Comparison of ENCODE assay signal across 20 cellular contexts in the genomic region with DNA sequence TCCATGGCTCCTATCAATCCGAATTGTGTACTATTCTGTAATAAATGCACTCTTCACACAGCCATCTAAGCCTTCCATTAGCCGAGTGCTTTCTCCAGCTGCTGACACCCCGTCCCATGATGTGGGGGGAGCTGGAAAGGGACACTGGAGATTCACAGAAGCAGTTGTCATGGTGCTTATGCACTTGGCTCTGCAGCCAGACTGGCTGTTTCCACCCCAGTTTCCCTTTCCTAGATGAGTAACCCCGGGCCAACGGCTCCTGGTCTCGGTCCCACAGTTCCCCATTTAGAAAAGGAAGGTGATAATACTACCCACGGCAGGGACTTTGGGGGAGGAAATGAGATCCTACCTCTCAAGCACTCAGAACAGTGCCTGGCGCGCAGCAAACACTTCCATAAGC.
"Had no signal": no experiment of that assay in that cellular context is flagged by ENCODE, and none has a peak within 500 bp of the region (broad histone marks: within the 10 kb centered on the region; RNA-seq: fewer than 3 reads in every experiment).

No MANE protein-coding gene starts in this region.

- H3K36me3 Mint-ChIP-seq: naive thymus-derived CD8-positive, alpha-beta T cell had no signal

- H3K36me3 ChIP-seq: ascending aorta, pancreas, thyroid gland had no signal

- H3K4me1 ChIP-seq: ascending aorta, left lung had no signal

- H3K9me3 ChIP-seq: ascending aorta, left lung, pancreas, sigmoid colon, thyroid gland had no signal

- H3K4me3 ChIP-seq: ascending aorta, left lung, pancreas, thyroid gland had no signal

- H3K4me3 Mint-ChIP-seq: central memory CD8-positive, alpha-beta T cell; naive thymus-derived CD8-positive, alpha-beta T cell had no signal

- H3K27me3 ChIP-seq: ascending aorta, left lung, pancreas, sigmoid colon, thyroid gland had no signal

- H3K27ac Mint-ChIP-seq: naive thymus-derived CD8-positive, alpha-beta T cell had no signal

- H3K4me1 Mint-ChIP-seq: central memory CD8-positive, alpha-beta T cell had no signal

- H3K27me3 Mint-ChIP-seq: central memory CD8-positive, alpha-beta T cell had no signal

- ATAC-seq: naive thymus-derived CD8-positive, alpha-beta T cell had no signal

- H3K9me3 Mint-ChIP-seq: central memory CD8-positive, alpha-beta T cell; naive thymus-derived CD8-positive, alpha-beta T cell had no signal

- DNase-seq: activated CD4-positive, CD25-positive, alpha-beta regulatory T cell treated with anti-CD3 and anti-CD28 coated beads, Interleukin-2, amount 50 U/mL, for 72 hours; activated CD8-positive, alpha-beta memory T cell treated with anti-CD3 and anti-CD28 coated beads for 24 hours; activated CD8-positive, alpha-beta memory T cell treated with anti-CD3 and anti-CD28 coated beads, Interleukin-2, amount 50 U/mL, for 48 hours; activated effector memory CD4-positive, alpha-beta T cell treated with anti-CD3 and anti-CD28 coated beads, Interleukin-2, amount 50 U/mL, for 16 hours; activated naive CD4-positive, alpha-beta T cell treated with anti-CD3 and anti-CD28 coated beads, Interleukin-2, amount 50 U/mL, for 16 hours; activated T-cell treated with anti-CD3 and anti-CD28 coated beads, Interleukin-2, amount 50 U/mL, for 48 hours; cortex of kidney; erythroblast; foreskin melanocyte; kidney; left lung; mammary epithelial cell; naive thymus-derived CD8-positive, alpha-beta T cell; pancreas; sigmoid colon; stimulated activated naive CD4-positive, alpha-beta T cell; T1000; thyroid gland had no signal

- H3K27ac ChIP-seq: ascending aorta, left lung, pancreas, thyroid gland had no signal
